In genomic region chr7:130486963-130487324, GRCh38 we compare ENCODE assay signal across 8 cellular contexts. TPM values are rescaled to one million over a fixed set of nuclear protein-coding genes. Genes with fewer than 3 reads are reported as not detected.
A peak's percentile ranks its signal among the peaks of the same experiment; 100 is the strongest.
DNase-seq lines count a peak whose midpoint lies in the region; ATAC-seq and TF ChIP-seq lines count a peak whose summit lies in the region.

No MANE protein-coding gene starts in this region.

- H3K4me1 ChIP-seq in cardiac muscle cell (ENCODE audit: low read depth) = no peaks in the 10 kb centered on the region
- peaks cover 0 to 20% of the 10 kb centered on the region in 2 donors for H3K4me1 ChIP-seq in ascending aorta
- H3K4me1 ChIP-seq in liver (ENCODE audit: control insufficient read depth in 4 of 4, insufficient read depth in 4 of 4, low read length in 3 of 4) = peaks cover 0 to 19% (median 13%) of the 10 kb centered on the region in 4 donors

- peaks cover 46% of the 10 kb centered on the region for H3K4me1 Mint-ChIP-seq in type B pancreatic cell (ENCODE audit: unreplicated experiment)

- no peaks in the 10 kb centered on the region for H3K27me3 ChIP-seq in cardiac muscle cell
- no peaks in the 10 kb centered on the region for H3K27me3 ChIP-seq in ascending aorta
- H3K27me3 ChIP-seq in liver (ENCODE audit: control insufficient read depth in 4 of 4, insufficient read depth in 4 of 4, low read length in 3 of 4) = no peaks in the 10 kb centered on the region

- no peak overlapping the region for H3K27ac ChIP-seq in cardiac muscle cell
- no peak overlapping the region for H3K27ac ChIP-seq in ascending aorta
- peak overlapping the region in 1 of 2 donors; percentile 57 for H3K27ac ChIP-seq in liver (ENCODE audit: low read depth in 1 of 2, low read length in 2 of 2)

- H3K36me3 ChIP-seq in cardiac muscle cell (no peaks in the 10 kb centered on the region), ascending aorta (no peaks in the 10 kb centered on the region), liver (ENCODE audit: control insufficient read depth in 4 of 4, insufficient read depth in 3 of 4, low read depth in 1 of 4, low read length in 3 of 4) (no peaks in the 10 kb centered on the region)

- ATAC-seq in left cardiac atrium (no peak), GM19463 (IDR thresholded peaks at IDR 0.05; ENCODE audit: unreplicated experiment) (no peak)

- TF ChIP-seq CTCF in cardiac muscle cell (IDR thresholded peaks at IDR 0.05; ENCODE audit: low read depth, low read length) = no peak
- TF ChIP-seq CTCF in ascending aorta (IDR thresholded peaks at IDR 0.05) = no peak
- TF ChIP-seq CTCF in liver (IDR thresholded peaks at IDR 0.05; ENCODE audit: low read depth, low read length, missing input control) = no peak
- TF ChIP-seq CTCF in type B pancreatic cell (conservative IDR thresholded peaks at IDR 0.05) = no peak

- H3K4me3 ChIP-seq in cardiac muscle cell (peak overlapping the region; percentile 29), ascending aorta (peak overlapping the region; percentile 58 to 71), liver (ENCODE audit: low read depth in 1 of 3, low read length in 3 of 3) (peak overlapping the region; percentile 58 to 93 (median 60))

- peak overlapping the region; percentile 88 for H3K4me3 Mint-ChIP-seq in type B pancreatic cell

- DNase-seq in cardiac muscle cell (ENCODE audit: low read depth in 1 of 2, low spot score in 1 of 2) (no peak), left cardiac atrium (no peak), ascending aorta (ENCODE audit: low spot score in 2 of 2) (no peak), type B pancreatic cell (ENCODE audit: extremely low spot score, unreplicated experiment) (no peak), DMS53 (lab: John Stamatoyannopoulos, UW) (no peak), globus pallidus (ENCODE audit: low spot score) (no peak)

- no peak overlapping the region for H3K9ac ChIP-seq in liver (ENCODE audit: low read depth in 1 of 2, low read length in 2 of 2)

- peaks cover 13% of the 10 kb centered on the region for H3K36me3 Mint-ChIP-seq in type B pancreatic cell

- WGBS in liver = 34% methylated on average over 4 of the region's 4 CpGs

- H3K9me3 ChIP-seq in cardiac muscle cell (ENCODE audit: low read depth) (no peaks in the 10 kb centered on the region), ascending aorta (no peaks in the 10 kb centered on the region), liver (ENCODE audit: control insufficient read depth in 4 of 4, low read length in 3 of 4) (no peaks in the 10 kb centered on the region)

- no peak for TF ChIP-seq RAD21 in liver (IDR thresholded peaks at IDR 0.05)

- intact Hi-C loops in left cardiac atrium (cut with DNase I) (loop anchor here in 1 of 2 donors (5.0 kb wide), 1 partner anchor 235 kb away; no protein-coding TSS in a partner anchor), ascending aorta (cut with DNase I) (loop anchor here (5.0 kb wide), 2 partner anchors 45 to 210 kb away; partner anchors contain the start of gene CEP41)

- H3K27ac Mint-ChIP-seq in type B pancreatic cell = peak overlapping the region; percentile 80

- H3K9me3 Mint-ChIP-seq in type B pancreatic cell = no peaks in the 10 kb centered on the region

- H3K27me3 Mint-ChIP-seq in type B pancreatic cell = no peaks in the 10 kb centered on the region

TF ChIP-seq in liver, 16 proteins besides CTCF, POLR2A, EP300 and RAD21:
- no peak for TF ChIP-seq FOXA2 (IDR thresholded peaks at IDR 0.05)
- TF ChIP-seq MAX (IDR thresholded peaks at IDR 0.05) = no peak
- TF ChIP-seq SP1 (IDR thresholded peaks at IDR 0.05) = no peak
- TF ChIP-seq JUND (IDR thresholded peaks at IDR 0.05) = no peak
- TF ChIP-seq FOXA1 (IDR thresholded peaks at IDR 0.05) = no peak
- TF ChIP-seq TAF1 (conservative IDR thresholded peaks at IDR 0.05) = no peak
- no peak for TF ChIP-seq RXRA (IDR thresholded peaks at IDR 0.05)
- TF ChIP-seq, protein P1, sequence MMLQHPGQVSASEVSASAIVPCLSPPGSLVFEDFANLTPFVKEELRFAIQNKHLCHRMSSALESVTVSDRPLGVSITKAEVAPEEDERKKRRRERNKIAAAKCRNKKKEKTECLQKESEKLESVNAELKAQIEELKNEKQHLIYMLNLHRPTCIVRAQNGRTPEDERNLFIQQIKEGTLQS (IDR thresholded peaks at IDR 0.05) = no peak
- no peak for TF ChIP-seq HNF4G (IDR thresholded peaks at IDR 0.05)
- no peak for TF ChIP-seq EGR1 (IDR thresholded peaks at IDR 0.05; ENCODE audit: low read depth in 2 of 2)
- TF ChIP-seq, protein P2, sequence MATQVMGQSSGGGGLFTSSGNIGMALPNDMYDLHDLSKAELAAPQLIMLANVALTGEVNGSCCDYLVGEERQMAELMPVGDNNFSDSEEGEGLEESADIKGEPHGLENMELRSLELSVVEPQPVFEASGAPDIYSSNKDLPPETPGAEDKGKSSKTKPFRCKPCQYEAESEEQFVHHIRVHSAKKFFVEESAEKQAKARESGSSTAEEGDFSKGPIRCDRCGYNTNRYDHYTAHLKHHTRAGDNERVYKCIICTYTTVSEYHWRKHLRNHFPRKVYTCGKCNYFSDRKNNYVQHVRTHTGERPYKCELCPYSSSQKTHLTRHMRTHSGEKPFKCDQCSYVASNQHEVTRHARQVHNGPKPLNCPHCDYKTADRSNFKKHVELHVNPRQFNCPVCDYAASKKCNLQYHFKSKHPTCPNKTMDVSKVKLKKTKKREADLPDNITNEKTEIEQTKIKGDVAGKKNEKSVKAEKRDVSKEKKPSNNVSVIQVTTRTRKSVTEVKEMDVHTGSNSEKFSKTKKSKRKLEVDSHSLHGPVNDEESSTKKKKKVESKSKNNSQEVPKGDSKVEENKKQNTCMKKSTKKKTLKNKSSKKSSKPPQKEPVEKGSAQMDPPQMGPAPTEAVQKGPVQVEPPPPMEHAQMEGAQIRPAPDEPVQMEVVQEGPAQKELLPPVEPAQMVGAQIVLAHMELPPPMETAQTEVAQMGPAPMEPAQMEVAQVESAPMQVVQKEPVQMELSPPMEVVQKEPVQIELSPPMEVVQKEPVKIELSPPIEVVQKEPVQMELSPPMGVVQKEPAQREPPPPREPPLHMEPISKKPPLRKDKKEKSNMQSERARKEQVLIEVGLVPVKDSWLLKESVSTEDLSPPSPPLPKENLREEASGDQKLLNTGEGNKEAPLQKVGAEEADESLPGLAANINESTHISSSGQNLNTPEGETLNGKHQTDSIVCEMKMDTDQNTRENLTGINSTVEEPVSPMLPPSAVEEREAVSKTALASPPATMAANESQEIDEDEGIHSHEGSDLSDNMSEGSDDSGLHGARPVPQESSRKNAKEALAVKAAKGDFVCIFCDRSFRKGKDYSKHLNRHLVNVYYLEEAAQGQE (IDR thresholded peaks at IDR 0.05) = no peak
- TF ChIP-seq GABPA (IDR thresholded peaks at IDR 0.05 in 1 of 2, conservative IDR thresholded peaks at IDR 0.05 in 1 of 2) = no peak

RNA-seq across cellular contexts. Expression of gene MEST, which starts 4.9 kb away (rescaled TPM):
- total RNA-seq in cardiac muscle cell (56.2 and 57.2 TPM in 2 replicates), left cardiac atrium (10 to 100 TPM; 68.0 to 96.5 TPM), ascending aorta (6.9 TPM), liver (10 to 100 TPM; 23.3 to 42.4 TPM), type B pancreatic cell (ENCODE audit: low replicate concordance) (489 and 572 TPM in 2 replicates)
- polyA plus RNA-seq in cardiac muscle cell (91.6 and 98.3 TPM in 2 replicates), liver (10 to 100 TPM; 12.6 to 22.7 TPM)

RNA-seq across cellular contexts. Expression of gene CEP41, which starts 46.1 kb away (rescaled TPM):
- total RNA-seq in cardiac muscle cell = 8.0 and 10.7 TPM in 2 replicates
- polyA plus RNA-seq in cardiac muscle cell = 27.4 and 48.8 TPM in 2 replicates
- total RNA-seq in left cardiac atrium = 1 to 10 TPM; 6.2 to 7.0 TPM
- total RNA-seq in ascending aorta = 4.3 TPM
- 1 to 10 TPM; 2.3 to 2.9 TPM for total RNA-seq in liver
- polyA plus RNA-seq in liver = 1 to 10 TPM; 2.7 to 3.5 TPM
- total RNA-seq in type B pancreatic cell (ENCODE audit: low replicate concordance) = 20.1 and 33.0 TPM in 2 replicates
